ENCODE assay signal across 21 cellular contexts in genomic region chr17:49890077-49890821, GRCh38. TPM values are rescaled to one million over a fixed set of nuclear protein-coding genes. Genes with fewer than 3 reads are reported as not detected.
DNase-seq lines count a peak whose midpoint lies in the region; ATAC-seq, FAIRE-seq and TF ChIP-seq lines count a peak whose summit lies in the region.
"Had no signal": no experiment of that assay in that cellular context is flagged by ENCODE, and none has a peak within 500 bp of the region (broad histone marks: within the 10 kb centered on the region; RNA-seq: fewer than 3 reads in every experiment).

No MANE protein-coding gene starts in this region.

- no peaks in the 10 kb centered on the region for H3K79me1 ChIP-seq in H1 (ENCODE audit: low read depth, low read length)

- CTCF ChIA-PET in H1 (lab: Charles Lee; ENCODE audit: partially characterized antibody), result interaction anchor here (0.6 to 10.0 kb wide), 20 partner anchors 8 to 1137 kb away, joined by 3 to 109 read pairs (median 4); partner anchors contain the start of gene DLX3

- TF ChIP-seq EP300 in H1 (IDR thresholded peaks at IDR 0.05; ENCODE audit: borderline replicate concordance in 1 of 2, low read depth in 2 of 2, low read length in 2 of 2) (no peak), tibial nerve (IDR thresholded peaks at IDR 0.05) (no peak), sigmoid colon (IDR thresholded peaks at IDR 0.05) (no peak)

- H2AFZ ChIP-seq in H1 (ENCODE audit: low read length), result no peak overlapping the region

- no peak for TF ChIP-seq POLR2A in H1 (IDR thresholded peaks at IDR 0.05; ENCODE audit: control extremely low read depth in 1 of 2, low read depth in 2 of 2, low read length in 2 of 2)
- TF ChIP-seq POLR2A in tibial nerve (IDR thresholded peaks at IDR 0.05), result no peak
- no peak for TF ChIP-seq POLR2A in sigmoid colon (IDR thresholded peaks at IDR 0.05)

- H4K20me1 ChIP-seq in H1 (replicated peaks in 1 of 2; ENCODE audit: control insufficient read depth in 1 of 2, insufficient read depth in 2 of 2, low read length in 2 of 2), result no peaks in the 10 kb centered on the region

- no peak overlapping the region for H3K23ac ChIP-seq in H1 (ENCODE audit: insufficient read length)

- H3K27me3 ChIP-seq in H7 (ENCODE audit: control insufficient read depth, insufficient read depth, low read length), result peaks cover 12% of the 10 kb centered on the region
- H3K27me3 ChIP-seq in H1 (replicated peaks in 1 of 4; ENCODE audit: control insufficient read depth in 3 of 4, extremely low read depth in 1 of 4, insufficient read depth in 3 of 4, low read length in 3 of 4), result peaks cover 3 to 29% (median 24%) of the 10 kb centered on the region in 4 experiments
- H3K27me3 ChIP-seq in tibial nerve, result peaks cover 0 to 89% of the 10 kb centered on the region in 2 donors
- H3K27me3 ChIP-seq in sigmoid colon, result peaks cover 6 to 62% (median 22%) of the 10 kb centered on the region in 3 donors
- H3K27me3 ChIP-seq: ascending aorta had no signal

- H3K23me2 ChIP-seq in H1 (ENCODE audit: low read depth, low read length), result no peaks in the 10 kb centered on the region; the same call in 1 of the 2 replicates

- no peak for TF ChIP-seq RAD21 in H1 (IDR thresholded peaks at IDR 0.05 in 1 of 2, conservative IDR thresholded peaks at IDR 0.05 in 1 of 2; ENCODE audit: low read depth in 2 of 2, low read length in 2 of 2)

- no peak overlapping the region for H3K56ac ChIP-seq in H1 (replicated peaks; ENCODE audit: insufficient read length, low read depth, low read length)

- 0 out of 2 replicates have a peak overlapping the region, but pooled peaks have one; percentile 27 for H2BK12ac ChIP-seq in H1 (ENCODE audit: low read depth, low read length)

- no peak overlapping the region for H3K4ac ChIP-seq in H1 (replicated peaks; ENCODE audit: insufficient read length, low read depth, low read length)

- POLR2A ChIA-PET in H1 (lab: Charles Lee; ENCODE audit: partially characterized antibody), result interaction anchor here (0.5 to 2.2 kb wide), 5 partner anchors 10 to 200 kb away, joined by 3 to 9 read pairs (median 5); no protein-coding TSS in a partner anchor

- H3K4me1 ChIP-seq in H1 (replicated peaks in 1 of 4; ENCODE audit: control insufficient read depth in 3 of 4, insufficient read depth in 4 of 4, low read length in 3 of 4), result peaks cover 4 to 16% (median 13%) of the 10 kb centered on the region in 4 experiments
- H3K4me1 ChIP-seq in tibial nerve, result peaks cover 0 to 14% (median 0%) of the 10 kb centered on the region in 4 donors
- H3K4me1 ChIP-seq in sigmoid colon, result peaks cover 0 to 4% (median 0%) of the 10 kb centered on the region in 4 donors
- H3K4me1 ChIP-seq: ascending aorta, HAP-1 had no signal

- H3K18ac ChIP-seq in H1 (ENCODE audit: extremely low read depth, low read length), result no peak overlapping the region

- no peak overlapping the region for H2BK15ac ChIP-seq in H1 (ENCODE audit: low read length)

- H3K4me2 ChIP-seq in H1 (ENCODE audit: insufficient read depth in 1 of 2, low read depth in 2 of 2, low read length in 2 of 2), result peak overlapping the region; percentile 59 to 62

- TF ChIP-seq CTCF in H1 (IDR thresholded peaks at IDR 0.05; ENCODE audit: control extremely low read depth in 1 of 3, insufficient read depth in 1 of 3, low read depth in 1 of 3, low read length in 3 of 3), result no peak
- TF ChIP-seq CTCF in tibial nerve (IDR thresholded peaks at IDR 0.05), result no peak
- no peak for TF ChIP-seq CTCF in sigmoid colon (IDR thresholded peaks at IDR 0.05)

- H4K91ac ChIP-seq in H1 (replicated peaks; ENCODE audit: insufficient read length, low read length), result peak overlapping the region; percentile 77

- DNase-seq in H7 (peak; percentile 92), H1 (ENCODE audit: low read depth in 1 of 2, low spot score in 2 of 2) (peak in 1 of 2 experiments; percentile 71), left ventricle myocardium superior (peak; percentile 50), posterior vena cava (ENCODE audit: low spot score) (peak; percentile 87), tibial nerve (ENCODE audit: low spot score in 2 of 2) (no peak), sigmoid colon (no peak)
- DNase-seq: activated naive CD4-positive, alpha-beta T cell treated with Interleukin-2 at 50 U/mL for 16 hours; KBM-7; NCI-H2081 treated with DMSO at 0.1 percent for 48 hours; NCI-H510A; SHP77; stimulated activated naive B cell treated with anti-CD40 and anti-IgM and Interleukin-4, amounts not matched to agents 10 μg/mL and 1 μg/mL and 100 μg/mL, for 72 hours had no signal

- WGBS in H1 (ENCODE audit: extremely low coverage in 1 of 2, insufficient coverage in 1 of 2, insufficient read length in 1 of 2, insufficient replicate concordance in 2 of 2, low coverage in 1 of 2, low lambda C conversion rate in 2 of 2, missing lambda C conversion rate in 1 of 2), 2 experiments, result 26% methylated on average over 26 of the region's 33 CpGs; no CpG with 5 or more reads in 1 of the 2 experiments
- 24 to 30% methylated on average over 31 to 32 of the region's 33 CpGs for WGBS in tibial nerve, 2 donors
- WGBS in sigmoid colon, 2 donors, result 25 to 32% methylated on average over 33 of the region's 33 CpGs

- H4K5ac ChIP-seq in H1 (ENCODE audit: insufficient read length, low read depth, low read length), result no peak overlapping the region

- no peak overlapping the region for H3K9ac ChIP-seq in H1 (replicated peaks in 1 of 4; ENCODE audit: extremely low read depth in 1 of 4, low read depth in 3 of 4, low read length in 3 of 4)

- no peak overlapping the region for H3K14ac ChIP-seq in H1 (ENCODE audit: insufficient read length)

- no peaks in the 10 kb centered on the region for H3K79me2 ChIP-seq in H1 (ENCODE audit: control insufficient read depth in 1 of 2, insufficient read depth in 2 of 2, low read length in 2 of 2)

- peak; percentile 81 for ATAC-seq in left ventricle myocardium superior
- no peak for ATAC-seq in GM21526 (IDR thresholded peaks at IDR 0.05; ENCODE audit: low FRiP score, unreplicated experiment)
- no peak for ATAC-seq in HG02623 (IDR thresholded peaks at IDR 0.05; ENCODE audit: unreplicated experiment)
- ATAC-seq: stimulated activated naive B cell treated with anti-CD40 and anti-IgM and Interleukin-4, amounts not matched to agents 10 μg/mL and 1 μg/mL and 100 μg/mL, for 72 hours had no signal

- H3K27ac ChIP-seq in H1 (ENCODE audit: low read depth, low read length) (no peak overlapping the region), tibial nerve (no peak overlapping the region), sigmoid colon (no peak overlapping the region)
- H3K27ac ChIP-seq: ascending aorta had no signal

- no peak for FAIRE-seq in H1 (lab: Jason Lieb, UNC)
- FAIRE-seq: colon, endometrium had no signal

- no peaks in the 10 kb centered on the region for H3K36me3 ChIP-seq in H7 (replicated peaks; ENCODE audit: control insufficient read depth, insufficient read depth, low read length)
- H3K36me3 ChIP-seq in H1 (ENCODE audit: control insufficient read depth in 2 of 4, insufficient read depth in 4 of 4, low read length in 3 of 4), result no peaks in the 10 kb centered on the region
- H3K36me3 ChIP-seq in tibial nerve, result no peaks in the 10 kb centered on the region
- H3K36me3 ChIP-seq in sigmoid colon, result no peaks in the 10 kb centered on the region
- H3K36me3 ChIP-seq: ascending aorta, HAP-1, upper lobe of left lung had no signal

- H3K4me3 ChIP-seq in H7 (ENCODE audit: insufficient read depth, low read depth, low read length) (no peak overlapping the region; the same call in 1 of the 2 replicates), H1 (ENCODE audit: extremely low read depth in 1 of 4, insufficient read depth in 2 of 4, low read depth in 3 of 4, low read length in 4 of 4) (peak overlapping the region in 1 of 4 experiments; percentile 52; a peak in 3 of 8 replicates), tibial nerve (no peak overlapping the region), sigmoid colon (no peak overlapping the region)
- H3K4me3 ChIP-seq: ascending aorta, HAP-1, upper lobe of left lung had no signal

- 0 out of 2 replicates have a peak overlapping the region, but pooled peaks have one; percentile 45 for H4K8ac ChIP-seq in H1 (ENCODE audit: extremely low read depth, insufficient read depth, low read length)

- no peak overlapping the region for H2BK120ac ChIP-seq in H1 (replicated peaks; ENCODE audit: low read depth, low read length)

- H2AK5ac ChIP-seq in H1 (ENCODE audit: low read depth, low read length), result no peak overlapping the region

- intact Hi-C loops in left ventricle myocardium superior (cut with micrococcal nuclease), result no loop called here
- intact Hi-C loops in posterior vena cava (cut with DNase I), result no loop called here
- intact Hi-C loops in sigmoid colon (cut with DNase I), result no loop called here

- 0 out of 2 replicates have a peak overlapping the region, but pooled peaks have one; percentile 32 for H2BK20ac ChIP-seq in H1 (ENCODE audit: low read length)

- H3K9me3 ChIP-seq in H1 (ENCODE audit: insufficient read depth in 2 of 2, low read depth in 1 of 2, low read length in 1 of 2), result no peaks in the 10 kb centered on the region
- H3K9me3 ChIP-seq in tibial nerve, result no peaks in the 10 kb centered on the region
- H3K9me3 ChIP-seq in sigmoid colon, result no peaks in the 10 kb centered on the region
- H3K9me3 ChIP-seq: ascending aorta, HAP-1, upper lobe of left lung had no signal

- no peak overlapping the region for H2BK5ac ChIP-seq in H1 (ENCODE audit: low read depth, low read length)

TF ChIP-seq in H1, 55 proteins besides CTCF, POLR2A, EP300 and RAD21:
- 0 out of 2 replicates have a peak, but pooled peaks have one; percentile 60 for TF ChIP-seq CEBPB (IDR thresholded peaks at IDR 0.05; ENCODE audit: low read depth, low read length)
- 0 out of 2 replicates have a peak, but pooled peaks have one; percentile 25 for TF ChIP-seq SUZ12 (IDR thresholded peaks at IDR 0.05; ENCODE audit: low read length)
- TF ChIP-seq EGR1 (IDR thresholded peaks at IDR 0.05; ENCODE audit: borderline replicate concordance, low read depth, low read length), result no peak
TF ChIP-seq in H1: peak in this region for 2.

RNA-seq across cellular contexts. Expression of gene TAC4, which starts 42.4 kb away (rescaled TPM):
- total RNA-seq in H7 (2014; rRNA removed; shearing (Covaris generic)), result not detected in 2 replicates
- total RNA-seq in H1 (2021; fragmentation: NEBNext Ultra II Directional; extraction: Animal tissue kit (Norgen Biotek cat#: 25700)), result not detected in 2 replicates
- polyA plus RNA-seq in H1 (2011; rRNA removed) (0.15 and 0.22 TPM in 2 replicates), sigmoid colon (1 to 10 TPM in 1 of 3 donors, not detected in 2; 3.6 TPM)
- 0.31 TPM for polyA plus RNA-seq in H1 (2011; cell fraction: cytosol; rRNA removed)
- 0.54 TPM for polyA plus RNA-seq in H1 (2011; cell fraction: nucleus; rRNA removed)
- 0.52 to 0.61 TPM in 2 of 4 replicates, not detected in the others for polyA plus RNA-seq in H1 (2012, experiment 1 of 2)
- polyA plus RNA-seq in H1 (2012, experiment 2 of 2), result not detected
- polyA plus RNA-seq in H1 (2013, experiment 1 of 2), result not detected
- polyA plus RNA-seq in H1 (2013, experiment 2 of 2), result not detected
- polyA minus RNA-seq in H1 (2011; rRNA and poly(A)+ RNA removed), result not detected in 2 replicates
- polyA minus RNA-seq in H1 (2011; cell fraction: cytosol; rRNA and poly(A)+ RNA removed), result not detected
- not detected for polyA minus RNA-seq in H1 (2011; cell fraction: nucleus; rRNA and poly(A)+ RNA removed)
- total RNA-seq in left ventricle myocardium superior (not detected), posterior vena cava (not detected), tibial nerve (not detected), sigmoid colon (not detected)
- total RNA-seq: ascending aorta, glomerular endothelial cell, mesothelial cell of epicardium, upper lobe of left lung had no signal

Comparison
In these comparisons a context has a peak if more than half of its experiments do, and no peak if none do; other contexts are left out.
1. DNase-seq: peak in H7 (single experiment), left ventricle myocardium superior (single experiment) and posterior vena cava (single experiment); none in tibial nerve (0 of 2) and sigmoid colon (single experiment).